Comparison of ENCODE assay signal across 26 cellular contexts in genomic region chr4:40409835-40410234, GRCh38.
A peak's percentile ranks its signal among the peaks of the same experiment; 100 is the strongest.
DNase-seq lines count a peak whose midpoint lies in the region; TF ChIP-seq lines count a peak whose summit lies in the region.
"Had no signal": no experiment of that assay in that cellular context is flagged by ENCODE, and none has a peak within 500 bp of the region (broad histone marks: within the 10 kb centered on the region; RNA-seq: fewer than 3 reads in every experiment).

No MANE protein-coding gene starts in this region.

- no peak for TF ChIP-seq CTCF in HFF-Myc (IDR thresholded peaks at IDR 0.05; ENCODE audit: low read depth, low read length, missing control alignments)

- H3K4me3 ChIP-seq in HFF-Myc (replicated peaks; ENCODE audit: low read depth, low read length): no peak overlapping the region
- H3K4me3 ChIP-seq: body of pancreas, HAP-1, left ventricle myocardium inferior, mucosa of descending colon had no signal

- intact Hi-C loops in posterior vena cava (cut with DNase I): no loop called here

- DNase-seq in A172 (ENCODE audit: low spot score) (peak; percentile 28), HFF-Myc (ENCODE audit: extremely low read depth, low read depth) (peak; percentile 3), amniotic epithelial cell (ENCODE audit: low read depth) (peak; percentile 76), fibroblast of peridontal ligament (ENCODE audit: extremely low read depth) (peak; percentile 29), posterior vena cava (ENCODE audit: low spot score) (no peak), DMS53 treated with DMSO at 0.1 percent for 48 hours (lab: John Stamatoyannopoulos, UW; ENCODE audit: unreplicated experiment) (no peak), NCI-H1105 (lab: John Stamatoyannopoulos, UW) (no peak), NCI-H2196 (lab: John Stamatoyannopoulos, UW; ENCODE audit: unreplicated experiment) (no peak)
- DNase-seq: ACHN; activated CD4-positive, alpha-beta T cell treated with anti-CD3 and anti-CD28 coated beads, Interleukin-2, amount 50 U/mL, for 48 hours; activated naive CD4-positive, alpha-beta T cell treated with anti-CD3 and anti-CD28 coated beads for 36 hours; activated T-cell treated with anti-CD3 and anti-CD28 coated beads for 4 hours; body of pancreas; cortex of kidney; DMS 273 treated with DMSO at 0.1 percent for 48 hours; glutamatergic neuron; KG1; left ventricle myocardium inferior; mucosa of descending colon; NCI-H1048; NCI-H2081; NCI-H524; SHP77; stimulated activated CD4-positive, alpha-beta T cell treated with anti-CD3 and anti-CD28 coated beads, Interleukin-12 subunit alpha, Interleukin-12 subunit beta, amount 100 ng/mL, for 4 hours; T-cell had no signal

Comparison
In these comparisons a context has a peak if more than half of its experiments do, and no peak if none do; other contexts are left out.
1. DNase-seq: peak in A172 (single experiment), HFF-Myc (single experiment), amniotic epithelial cell (single experiment) and fibroblast of peridontal ligament (single experiment); none in posterior vena cava (single experiment), DMS53 treated with DMSO at 0.1 percent for 48 hours (single experiment), NCI-H1105 (single experiment) and NCI-H2196 (single experiment).